In genomic region chr4:3641501-3641900, GRCh38 we compare ENCODE assay signal across 22 cellular contexts.
DNase-seq lines count a peak whose midpoint lies in the region; ATAC-seq, FAIRE-seq and TF ChIP-seq lines count a peak whose summit lies in the region.
"Had no signal": no experiment of that assay in that cellular context is flagged by ENCODE, and none has a peak within 500 bp of the region (broad histone marks: within the 10 kb centered on the region; RNA-seq: fewer than 3 reads in every experiment).

No MANE protein-coding gene starts in this region.

- H3K4me3 ChIP-seq in right cardiac atrium (ENCODE audit: low read length) (no peak overlapping the region), kidney (ENCODE audit: low read length in 2 of 2) (no peak overlapping the region), osteoblast (ENCODE audit: insufficient read depth, low read length) (no peak overlapping the region)
- H3K4me3 ChIP-seq: A549, GM12878, GM23338 had no signal

- H3K9ac ChIP-seq in kidney (ENCODE audit: low read length in 2 of 2): no peak overlapping the region

- 87% methylated on average over 12 of the region's 12 CpGs for WGBS in right cardiac atrium

- H3K9me3 ChIP-seq in right cardiac atrium (ENCODE audit: control insufficient read depth, low read length): no peaks in the 10 kb centered on the region
- no peaks in the 10 kb centered on the region for H3K9me3 ChIP-seq in kidney (ENCODE audit: control insufficient read depth in 1 of 2, low read length in 2 of 2)
- no peaks in the 10 kb centered on the region for H3K9me3 ChIP-seq in osteoblast (ENCODE audit: low read depth, low read length)
- H3K9me3 ChIP-seq: A549 had no signal

- intact Hi-C loops in Right ventricle myocardium superior (cut with DNase I) (no loop called here), right cardiac atrium (cut with DNase I) (no loop called here), kidney (cut with DNase I) (no loop called here)

- no peak for FAIRE-seq in kidney (lab: Jason Lieb, UNC)
- FAIRE-seq: A549, D721Med, GM12878, GM19239 had no signal

- no peaks in the 10 kb centered on the region for H3K36me3 ChIP-seq in kidney (ENCODE audit: control insufficient read depth in 1 of 2, insufficient read depth in 2 of 2, low read length in 2 of 2)
- no peaks in the 10 kb centered on the region for H3K36me3 ChIP-seq in osteoblast (ENCODE audit: insufficient read depth, low read length)

- no peaks in the 10 kb centered on the region for H4K20me1 ChIP-seq in osteoblast (ENCODE audit: insufficient read depth, low read length)

- H3K27me3 ChIP-seq in right cardiac atrium (ENCODE audit: control insufficient read depth, insufficient read depth): no peaks in the 10 kb centered on the region
- H3K27me3 ChIP-seq in osteoblast (ENCODE audit: insufficient read depth, low read length): peaks cover 4% of the 10 kb centered on the region

- no peaks in the 10 kb centered on the region for H3K79me2 ChIP-seq in osteoblast (ENCODE audit: insufficient read depth, low read length)

- DNase-seq in Right ventricle myocardium superior (peak; percentile 29), right cardiac atrium (no peak), kidney (peak; percentile 57), osteoblast (ENCODE audit: insufficient read length, low spot score, missing footprints) (peak; percentile 35), retina (no peak)
- DNase-seq in central memory CD4-positive, alpha-beta T cell: no peak
- DNase-seq: 8988T; ACHN; CD4-positive, alpha-beta T cell; CD8-positive, alpha-beta memory T cell; DMS 273 treated with DMSO at 0.1 percent for 48 hours; DMS79; EL; GDM1; H9 had no signal

- ATAC-seq in Right ventricle myocardium superior (ENCODE audit: poor library complexity): no peak
- ATAC-seq in right cardiac atrium: no peak
- ATAC-seq in GM21367 (IDR thresholded peaks at IDR 0.05; ENCODE audit: unreplicated experiment): no peak
- ATAC-seq: A549, GM12878, GM23338, HCT116 had no signal

- H3K4me1 ChIP-seq in right cardiac atrium (ENCODE audit: control insufficient read depth, insufficient read depth, low read length) (no peaks in the 10 kb centered on the region), kidney (ENCODE audit: control insufficient read depth in 1 of 2, insufficient read depth in 1 of 2, low read depth in 1 of 2, low read length in 2 of 2) (no peaks in the 10 kb centered on the region), osteoblast (ENCODE audit: insufficient read depth, low read length) (peaks cover 22% of the 10 kb centered on the region)

- no peak overlapping the region for H3K4me2 ChIP-seq in osteoblast (ENCODE audit: insufficient read depth, low read length)
- H3K4me2 ChIP-seq: A549, GM23338 had no signal

- no peak overlapping the region for H2AFZ ChIP-seq in osteoblast (ENCODE audit: low read length)
- H2AFZ ChIP-seq: GM23338 had no signal

- TF ChIP-seq CTCF in kidney (IDR thresholded peaks at IDR 0.05; ENCODE audit: borderline replicate concordance, extremely low read depth, insufficient read depth) (no peak), osteoblast (IDR thresholded peaks at IDR 0.05; ENCODE audit: extremely low read depth, low read depth, low read length) (no peak)

- H3K27ac ChIP-seq in right cardiac atrium (ENCODE audit: low read length): no peak overlapping the region
- no peak overlapping the region for H3K27ac ChIP-seq in kidney (ENCODE audit: low read depth in 2 of 2, low read length in 2 of 2)
- H3K27ac ChIP-seq in osteoblast (ENCODE audit: low read depth, low read length): no peak overlapping the region
- H3K27ac ChIP-seq: A549 had no signal

Comparison
In these comparisons a context has a peak if more than half of its experiments do, and no peak if none do; other contexts are left out.
1. DNase-seq: peak in Right ventricle myocardium superior (single experiment), kidney (single experiment) and osteoblast (single experiment); none in right cardiac atrium (0 of 3), central memory CD4-positive, alpha-beta T cell (single experiment) and retina (single experiment).